ENCODE assay signal across 8 cellular contexts in the genomic region with DNA sequence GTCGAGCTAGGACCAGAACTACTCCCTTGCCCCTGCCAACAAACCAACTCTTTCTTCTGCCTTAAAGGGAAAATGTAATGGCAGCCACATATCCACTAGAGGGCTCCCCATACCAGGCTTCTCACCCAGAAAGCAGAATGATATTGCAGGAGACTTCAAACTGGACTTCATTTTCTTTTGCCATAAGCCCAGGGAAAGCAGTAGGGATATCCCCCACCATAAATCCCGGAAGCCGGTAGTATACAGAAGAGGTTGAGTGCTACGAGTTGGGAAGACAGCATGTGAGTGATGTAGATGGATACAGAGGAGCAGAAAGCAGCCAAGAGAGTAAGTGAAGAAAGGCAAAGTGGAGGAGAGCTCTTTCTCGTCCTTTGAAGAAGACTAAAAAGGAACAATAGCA. TPM values are rescaled to one million over a fixed set of nuclear protein-coding genes. Genes with fewer than 3 reads are reported as not detected.
A peak's percentile ranks its signal among the peaks of the same experiment; 100 is the strongest.
DNase-seq lines count a peak whose midpoint lies in the region; ATAC-seq and TF ChIP-seq lines count a peak whose summit lies in the region.

No MANE protein-coding gene starts in this region.

- peak; percentile 78 for DNase-seq in DMS 273 (lab: John Stamatoyannopoulos, UW; ENCODE audit: unreplicated experiment)
- peak; percentile 73 for DNase-seq in KBM-7
- DNase-seq in activated T-cell treated with anti-CD3 and anti-CD28 coated beads for 4 hours = peak; percentile 43
- DNase-seq in esophagus squamous epithelium (lab: John Stamatoyannopoulos, UW) = no peak
- peak in 37 of 49 donors; percentile 10 to 73 (median 44) for DNase-seq in substantia nigra (lab: John Stamatoyannopoulos, UW)

- no peak overlapping the region for H3K27ac Mint-ChIP-seq in nephron

- H3K27me3 Mint-ChIP-seq in nephron (ENCODE audit: low read depth) = no peaks in the 10 kb centered on the region

- no peaks in the 10 kb centered on the region for H3K4me1 Mint-ChIP-seq in nephron

- H3K27me3 ChIP-seq in OCI-LY1 (ENCODE audit: insufficient read depth, low read length) = no peaks in the 10 kb centered on the region
- H3K27me3 ChIP-seq in esophagus squamous epithelium = no peaks in the 10 kb centered on the region

- H3K79me2 ChIP-seq in OCI-LY1 (ENCODE audit: insufficient read depth, low read length) = no peaks in the 10 kb centered on the region

- H3K9me3 ChIP-seq in OCI-LY1 (ENCODE audit: low read length) (no peaks in the 10 kb centered on the region), esophagus squamous epithelium (peaks cover 0 to 9% (median 0%) of the 10 kb centered on the region in 3 donors)

- H2AFZ ChIP-seq in OCI-LY1 (ENCODE audit: low read length) = no peak overlapping the region

- H3F3A ChIP-seq in OCI-LY1 (ENCODE audit: insufficient read depth, low read length) = no peaks in the 10 kb centered on the region

- H4K20me1 ChIP-seq in OCI-LY1 (ENCODE audit: insufficient read depth, low read length) = no peaks in the 10 kb centered on the region

- H3K36me3 ChIP-seq in OCI-LY1 (ENCODE audit: insufficient read depth, low read length) = no peaks in the 10 kb centered on the region
- no peaks in the 10 kb centered on the region for H3K36me3 ChIP-seq in esophagus squamous epithelium

- no peak overlapping the region for H3K4me2 ChIP-seq in OCI-LY1 (ENCODE audit: low read length)

- no peak overlapping the region for H3K9ac ChIP-seq in OCI-LY1 (ENCODE audit: low read length)

- peaks cover 21% of the 10 kb centered on the region for H3K9me3 Mint-ChIP-seq in nephron

- in situ Hi-C loops in KBM-7 (cut with MboI; ENCODE audit: low pct_unique_long_range_greater_than_20kb, low sequenced_read_pairs) = no loop called here

- H3K36me3 Mint-ChIP-seq in nephron (ENCODE audit: low read depth) = no peaks in the 10 kb centered on the region

- no peaks in the 10 kb centered on the region for H3K4me1 ChIP-seq in OCI-LY1 (ENCODE audit: insufficient read depth, low read length, severe bottlenecking)
- H3K4me1 ChIP-seq in esophagus squamous epithelium = no peaks in the 10 kb centered on the region

- TF ChIP-seq CTCF in OCI-LY1 (IDR thresholded peaks at IDR 0.05; ENCODE audit: low read length) = peak; percentile 95
- peak; percentile 60 to 92 (median 88) for TF ChIP-seq CTCF in esophagus squamous epithelium (IDR thresholded peaks at IDR 0.05)
- TF ChIP-seq CTCF in nephron (IDR thresholded peaks at IDR 0.05; ENCODE audit: unreplicated experiment in 3 of 3) = peak; percentile 88 to 92 (median 91)

- no peak for TF ChIP-seq POLR2A in esophagus squamous epithelium (IDR thresholded peaks at IDR 0.05)
- no peak for TF ChIP-seq POLR2A in GM18505 (IDR thresholded peaks at IDR 0.05; ENCODE audit: borderline replicate concordance, extremely low read depth, insufficient read depth, insufficient read length)

- no peak for ATAC-seq in GM18505 (IDR thresholded peaks at IDR 0.05; ENCODE audit: unreplicated experiment)

- no peaks in the 10 kb centered on the region for H3K9me2 ChIP-seq in OCI-LY1 (ENCODE audit: low read depth, low read length)

- 13% methylated on average over 5 of the region's 5 CpGs for WGBS in esophagus squamous epithelium, 2 donors

- H3K27ac ChIP-seq in OCI-LY1 (ENCODE audit: low read depth, low read length, poor library complexity, severe bottlenecking) (no peak overlapping the region), esophagus squamous epithelium (no peak overlapping the region), substantia nigra (ENCODE audit: low read depth, low read length, poor library complexity, severe bottlenecking) (peak overlapping the region; percentile 37)

- intact Hi-C loops in esophagus squamous epithelium (cut with DNase I) = loop anchor here (10.0 kb wide), 1 partner anchor 256 kb away; no protein-coding TSS in a partner anchor

- H3K4me3 ChIP-seq in OCI-LY1 (ENCODE audit: low read depth, low read length, poor library complexity, severe bottlenecking) (no peak overlapping the region), esophagus squamous epithelium (no peak overlapping the region)

- no peak overlapping the region for H3K4me3 Mint-ChIP-seq in nephron

RNA-seq across cellular contexts. Expression of a gene that starts 12.1 kb away (rescaled TPM):
- 1 to 10 TPM in 2 of 4 donors, under 1 TPM in 1, not detected in 1; 0.13 to 1.3 (median 1.1) TPM for total RNA-seq in esophagus squamous epithelium

RNA-seq across cellular contexts. Expression of a gene that starts 27.0 kb away (rescaled TPM):
- total RNA-seq in esophagus squamous epithelium = not detected

RNA-seq across cellular contexts. Expression of a gene that starts 57.7 kb away (rescaled TPM):
- total RNA-seq in esophagus squamous epithelium = 10 to 100 TPM in 2 of 4 donors, 1 to 10 TPM in 2; 3.9 to 32.6 (median 11.7) TPM
